1 cellular context compared by ENCODE assay signal in the genomic region with DNA sequence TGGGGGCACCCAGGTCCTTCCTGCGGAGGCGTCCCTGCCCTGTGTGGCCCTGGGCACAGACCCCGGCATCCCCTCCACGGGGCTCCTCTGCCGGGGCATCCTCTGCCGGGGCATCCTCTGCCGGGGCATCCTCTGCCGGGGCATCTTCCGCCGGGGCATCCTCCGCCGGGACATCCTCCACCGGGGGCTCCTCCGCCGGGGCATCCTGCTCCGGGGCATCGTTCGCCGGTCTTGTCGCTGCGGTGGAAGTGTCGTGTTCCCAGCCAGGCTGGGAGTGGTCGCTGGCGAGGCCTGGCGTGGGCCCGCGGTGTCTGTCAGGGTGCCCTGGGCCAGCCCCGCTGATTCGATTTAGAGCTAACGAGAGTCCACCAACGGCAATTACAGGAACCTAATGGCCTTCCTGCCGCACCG.
TF ChIP-seq lines count a peak whose summit lies in the region.

No MANE protein-coding gene starts in this region.

TF ChIP-seq in HepG2, 621 proteins besides CTCF, POLR2A, EP300 and RAD21 (continued from another document):
- TF ChIP-seq KAT7 (CRISPR knock-in tag; IDR thresholded peaks at IDR 0.05; ENCODE audit: borderline replicate concordance) (no peak), MED8 (CRISPR knock-in tag; IDR thresholded peaks at IDR 0.05; ENCODE audit: insufficient replicate concordance) (no peak), TCF7L2 (IDR thresholded peaks at IDR 0.05; ENCODE audit: low read depth, low read length) (no peak), AGO1 (IDR thresholded peaks at IDR 0.05; ENCODE audit: low read depth, low read length, poor library complexity, severe bottlenecking) (no peak), LCORL (IDR thresholded peaks at IDR 0.05) (no peak), LCORL (CRISPR knock-in tag; IDR thresholded peaks at IDR 0.05) (no peak), ARNTL (CRISPR knock-in tag; IDR thresholded peaks at IDR 0.05) (no peak), CBX1 (IDR thresholded peaks at IDR 0.05; ENCODE audit: low read depth) (no peak), RBAK (CRISPR knock-in tag; IDR thresholded peaks at IDR 0.05) (no peak), SP2 (CRISPR knock-in tag; IDR thresholded peaks at IDR 0.05) (no peak), SMAD1 (CRISPR knock-in tag; IDR thresholded peaks at IDR 0.05; ENCODE audit: borderline replicate concordance, low read depth) (no peak), KLF13 (CRISPR knock-in tag; IDR thresholded peaks at IDR 0.05) (no peak)
- TF ChIP-seq, protein P1, sequence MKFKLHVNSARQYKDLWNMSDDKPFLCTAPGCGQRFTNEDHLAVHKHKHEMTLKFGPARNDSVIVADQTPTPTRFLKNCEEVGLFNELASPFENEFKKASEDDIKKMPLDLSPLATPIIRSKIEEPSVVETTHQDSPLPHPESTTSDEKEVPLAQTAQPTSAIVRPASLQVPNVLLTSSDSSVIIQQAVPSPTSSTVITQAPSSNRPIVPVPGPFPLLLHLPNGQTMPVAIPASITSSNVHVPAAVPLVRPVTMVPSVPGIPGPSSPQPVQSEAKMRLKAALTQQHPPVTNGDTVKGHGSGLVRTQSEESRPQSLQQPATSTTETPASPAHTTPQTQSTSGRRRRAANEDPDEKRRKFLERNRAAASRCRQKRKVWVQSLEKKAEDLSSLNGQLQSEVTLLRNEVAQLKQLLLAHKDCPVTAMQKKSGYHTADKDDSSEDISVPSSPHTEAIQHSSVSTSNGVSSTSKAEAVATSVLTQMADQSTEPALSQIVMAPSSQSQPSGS (CRISPR knock-in tag; IDR thresholded peaks at IDR 0.05): no peak
- TF ChIP-seq, protein P2, sequence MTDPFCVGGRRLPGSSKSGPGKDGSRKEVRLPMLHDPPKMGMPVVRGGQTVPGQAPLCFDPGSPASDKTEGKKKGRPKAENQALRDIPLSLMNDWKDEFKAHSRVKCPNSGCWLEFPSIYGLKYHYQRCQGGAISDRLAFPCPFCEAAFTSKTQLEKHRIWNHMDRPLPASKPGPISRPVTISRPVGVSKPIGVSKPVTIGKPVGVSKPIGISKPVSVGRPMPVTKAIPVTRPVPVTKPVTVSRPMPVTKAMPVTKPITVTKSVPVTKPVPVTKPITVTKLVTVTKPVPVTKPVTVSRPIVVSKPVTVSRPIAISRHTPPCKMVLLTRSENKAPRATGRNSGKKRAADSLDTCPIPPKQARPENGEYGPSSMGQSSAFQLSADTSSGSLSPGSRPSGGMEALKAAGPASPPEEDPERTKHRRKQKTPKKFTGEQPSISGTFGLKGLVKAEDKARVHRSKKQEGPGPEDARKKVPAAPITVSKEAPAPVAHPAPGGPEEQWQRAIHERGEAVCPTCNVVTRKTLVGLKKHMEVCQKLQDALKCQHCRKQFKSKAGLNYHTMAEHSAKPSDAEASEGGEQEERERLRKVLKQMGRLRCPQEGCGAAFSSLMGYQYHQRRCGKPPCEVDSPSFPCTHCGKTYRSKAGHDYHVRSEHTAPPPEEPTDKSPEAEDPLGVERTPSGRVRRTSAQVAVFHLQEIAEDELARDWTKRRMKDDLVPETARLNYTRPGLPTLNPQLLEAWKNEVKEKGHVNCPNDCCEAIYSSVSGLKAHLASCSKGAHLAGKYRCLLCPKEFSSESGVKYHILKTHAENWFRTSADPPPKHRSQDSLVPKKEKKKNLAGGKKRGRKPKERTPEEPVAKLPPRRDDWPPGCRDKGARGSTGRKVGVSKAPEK (CRISPR knock-in tag; IDR thresholded peaks at IDR 0.05; ENCODE audit: borderline replicate concordance): no peak
- TF ChIP-seq, protein P3, sequence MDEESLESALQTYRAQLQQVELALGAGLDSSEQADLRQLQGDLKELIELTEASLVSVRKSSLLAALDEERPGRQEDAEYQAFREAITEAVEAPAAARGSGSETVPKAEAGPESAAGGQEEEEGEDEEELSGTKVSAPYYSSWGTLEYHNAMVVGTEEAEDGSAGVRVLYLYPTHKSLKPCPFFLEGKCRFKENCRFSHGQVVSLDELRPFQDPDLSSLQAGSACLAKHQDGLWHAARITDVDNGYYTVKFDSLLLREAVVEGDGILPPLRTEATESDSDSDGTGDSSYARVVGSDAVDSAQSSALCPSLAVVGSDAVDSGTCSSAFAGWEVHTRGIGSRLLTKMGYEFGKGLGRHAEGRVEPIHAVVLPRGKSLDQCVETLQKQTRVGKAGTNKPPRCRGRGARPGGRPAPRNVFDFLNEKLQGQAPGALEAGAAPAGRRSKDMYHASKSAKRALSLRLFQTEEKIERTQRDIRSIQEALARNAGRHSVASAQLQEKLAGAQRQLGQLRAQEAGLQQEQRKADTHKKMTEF (CRISPR knock-in tag; IDR thresholded peaks at IDR 0.05): no peak
